ENCODE assay signal across 16 cellular contexts in the genomic region with DNA sequence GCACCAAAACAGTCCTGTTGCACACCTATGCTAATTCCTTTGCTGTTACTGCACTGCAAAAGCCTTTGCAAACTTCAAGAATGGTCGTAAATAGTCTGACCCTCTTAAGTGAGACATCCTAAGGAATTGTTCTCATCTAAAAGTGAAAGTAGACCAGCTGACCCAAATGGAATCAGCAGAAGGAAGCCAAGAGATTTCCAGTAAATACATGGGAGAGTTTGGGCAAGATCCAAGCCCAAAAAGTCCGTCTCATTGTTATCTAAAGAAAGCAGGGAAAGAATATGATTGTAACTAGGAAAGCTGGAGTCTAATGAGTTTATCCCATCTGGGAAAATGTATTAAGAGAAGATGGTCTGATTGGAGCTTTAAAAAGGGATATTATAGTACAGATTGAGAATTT. TPM values are rescaled to one million over a fixed set of nuclear protein-coding genes. Genes with fewer than 3 reads are reported as not detected.
DNase-seq lines count a peak whose midpoint lies in the region; ATAC-seq and TF ChIP-seq lines count a peak whose summit lies in the region.
"Had no signal": no experiment of that assay in that cellular context is flagged by ENCODE, and none has a peak within 500 bp of the region (broad histone marks: within the 10 kb centered on the region; RNA-seq: fewer than 3 reads in every experiment).

No MANE protein-coding gene starts in this region.

- no peak overlapping the region for H3K27ac Mint-ChIP-seq in CD4-positive, alpha-beta memory T cell
- H3K27ac Mint-ChIP-seq: stimulated activated effector memory CD8-positive, alpha-beta T cell treated with anti-CD3 and anti-CD28 coated beads, Interleukin-12 subunit alpha, Interleukin-12 subunit beta, amount 100 ng/mL, for 72 hours had no signal

- no peak for ATAC-seq in GM21447 (IDR thresholded peaks at IDR 0.05; ENCODE audit: unreplicated experiment)
- ATAC-seq: esophagus mucosa; stimulated activated effector memory CD8-positive, alpha-beta T cell treated with anti-CD3 and anti-CD28 coated beads, Interleukin-12 subunit alpha, Interleukin-12 subunit beta, amount 100 ng/mL, for 72 hours had no signal

- CTCF ChIA-PET in CD4-positive, alpha-beta memory T cell (lab: Charles Lee; ENCODE audit: partially characterized antibody): no interaction called here

- DNase-seq in M059J (ENCODE audit: low read depth) (peak; percentile 52), coronary artery (ENCODE audit: low spot score) (no peak), SHP77 treated with DMSO at 0.1 percent for 48 hours (lab: John Stamatoyannopoulos, UW) (no peak), MV-4-11 (lab: John Stamatoyannopoulos, UW) (no peak)
- no peak for DNase-seq in CD4-positive, alpha-beta memory T cell
- DNase-seq: COR-L47; NCI-H2029 treated with DMSO at 0.1 percent for 48 hours; stimulated activated CD4-positive, alpha-beta T cell treated with anti-CD3 and anti-CD28 coated beads, Interleukin-2, amount 100 ng/mL, for 24 hours had no signal

- intact Hi-C loops in CD4-positive, alpha-beta memory T cell (cut with micrococcal nuclease): no loop called here

- H3K27ac ChIP-seq in coronary artery (peak overlapping the region; percentile 22 to 52), liver (ENCODE audit: low read depth in 1 of 2, low read length in 2 of 2) (no peak overlapping the region), subcutaneous abdominal adipose tissue (ENCODE audit: low read depth, low read length) (peak overlapping the region; percentile 27)
- H3K27ac ChIP-seq in CD4-positive, alpha-beta memory T cell (ENCODE audit: low read depth, low read length): no peak overlapping the region
- H3K27ac ChIP-seq: cardiac muscle cell, KMS-11 had no signal

- TF ChIP-seq CTCF in coronary artery (IDR thresholded peaks at IDR 0.05): no peak
- no peak for TF ChIP-seq CTCF in liver (IDR thresholded peaks at IDR 0.05; ENCODE audit: low read depth, low read length, missing input control)

- no peak overlapping the region for H3K4me3 Mint-ChIP-seq in CD4-positive, alpha-beta memory T cell
- H3K4me3 Mint-ChIP-seq: neural crest cell; stimulated activated effector memory CD8-positive, alpha-beta T cell treated with anti-CD3 and anti-CD28 coated beads, Interleukin-12 subunit alpha, Interleukin-12 subunit beta, amount 100 ng/mL, for 72 hours had no signal

- TF ChIP-seq RAD21 in liver (IDR thresholded peaks at IDR 0.05): peak in 1 of 2 donors; percentile 14

- peak overlapping the region; percentile 59 for H3K4me3 ChIP-seq in coronary artery
- no peak overlapping the region for H3K4me3 ChIP-seq in liver (ENCODE audit: low read depth in 1 of 3, low read length in 3 of 3)
- H3K4me3 ChIP-seq in subcutaneous abdominal adipose tissue (ENCODE audit: low read depth in 1 of 5, low read length in 5 of 5): peak overlapping the region in 3 of 5 donors; percentile 16 to 35 (median 25)
- no peak overlapping the region for H3K4me3 ChIP-seq in CD4-positive, alpha-beta memory T cell (ENCODE audit: low read length in 2 of 2)
- H3K4me3 ChIP-seq: cardiac muscle cell had no signal

- no peak overlapping the region for H3K9ac ChIP-seq in liver (ENCODE audit: low read depth in 1 of 2, low read length in 2 of 2)
- H3K9ac ChIP-seq in subcutaneous abdominal adipose tissue (ENCODE audit: low read length in 5 of 5): no peak overlapping the region
- H3K9ac ChIP-seq: KMS-11 had no signal

- H3K4me1 ChIP-seq in liver (ENCODE audit: control insufficient read depth in 4 of 4, insufficient read depth in 4 of 4, low read length in 3 of 4) (no peaks in the 10 kb centered on the region), subcutaneous abdominal adipose tissue (ENCODE audit: control insufficient read depth in 5 of 5, insufficient read depth in 5 of 5, low read length in 5 of 5) (peaks cover 0 to 12% (median 9%) of the 10 kb centered on the region in 5 donors)
- no peaks in the 10 kb centered on the region for H3K4me1 ChIP-seq in CD4-positive, alpha-beta memory T cell (ENCODE audit: insufficient read depth, low read length)

- WGBS in liver: 66% methylated on average over 2 of the region's 2 CpGs

- H3K9me3 ChIP-seq in liver (ENCODE audit: control insufficient read depth in 4 of 4, low read length in 3 of 4) (no peaks in the 10 kb centered on the region), subcutaneous abdominal adipose tissue (ENCODE audit: control insufficient read depth in 5 of 5, low read length in 5 of 5) (peaks cover 0 to 3% (median 0%) of the 10 kb centered on the region in 5 donors)
- H3K9me3 ChIP-seq in CD4-positive, alpha-beta memory T cell (ENCODE audit: control insufficient read depth in 1 of 2, low read length in 2 of 2): no peaks in the 10 kb centered on the region

- no peaks in the 10 kb centered on the region for H3K9me3 Mint-ChIP-seq in CD4-positive, alpha-beta memory T cell
- H3K9me3 Mint-ChIP-seq: stimulated activated effector memory CD8-positive, alpha-beta T cell treated with anti-CD3 and anti-CD28 coated beads, Interleukin-12 subunit alpha, Interleukin-12 subunit beta, amount 100 ng/mL, for 72 hours had no signal

- peaks cover 0 to 2% of the 10 kb centered on the region in 2 donors for H3K27me3 Mint-ChIP-seq in CD4-positive, alpha-beta memory T cell

- H3K36me3 ChIP-seq in liver (ENCODE audit: control insufficient read depth in 4 of 4, insufficient read depth in 3 of 4, low read depth in 1 of 4, low read length in 3 of 4) (no peaks in the 10 kb centered on the region), subcutaneous abdominal adipose tissue (ENCODE audit: control insufficient read depth in 5 of 5, insufficient read depth in 5 of 5, low read length in 5 of 5) (no peaks in the 10 kb centered on the region)
- H3K36me3 ChIP-seq in CD4-positive, alpha-beta memory T cell (ENCODE audit: insufficient read depth, low read length): no peaks in the 10 kb centered on the region
- H3K36me3 ChIP-seq: cardiac muscle cell had no signal

- no peaks in the 10 kb centered on the region for H3K36me3 Mint-ChIP-seq in CD4-positive, alpha-beta memory T cell
- H3K36me3 Mint-ChIP-seq: stimulated activated effector memory CD8-positive, alpha-beta T cell treated with anti-CD3 and anti-CD28 coated beads, Interleukin-12 subunit alpha, Interleukin-12 subunit beta, amount 100 ng/mL, for 72 hours had no signal

- POLR2A ChIA-PET in CD4-positive, alpha-beta memory T cell (lab: Charles Lee; ENCODE audit: partially characterized antibody): no interaction called here

- H3K27me3 ChIP-seq in liver (ENCODE audit: control insufficient read depth in 4 of 4, insufficient read depth in 4 of 4, low read length in 3 of 4) (no peaks in the 10 kb centered on the region), subcutaneous abdominal adipose tissue (ENCODE audit: control insufficient read depth in 5 of 5, insufficient read depth in 4 of 5, low read length in 5 of 5) (no peaks in the 10 kb centered on the region)
- no peaks in the 10 kb centered on the region for H3K27me3 ChIP-seq in CD4-positive, alpha-beta memory T cell (ENCODE audit: insufficient read depth, low read length)
- H3K27me3 ChIP-seq: cardiac muscle cell had no signal

- H3K4me1 Mint-ChIP-seq in CD4-positive, alpha-beta memory T cell: peaks cover 0 to 2% (median under 1%) of the 10 kb centered on the region in 4 donors

TF ChIP-seq in liver, 16 proteins besides CTCF, POLR2A, EP300 and RAD21:
- TF ChIP-seq, protein P1, sequence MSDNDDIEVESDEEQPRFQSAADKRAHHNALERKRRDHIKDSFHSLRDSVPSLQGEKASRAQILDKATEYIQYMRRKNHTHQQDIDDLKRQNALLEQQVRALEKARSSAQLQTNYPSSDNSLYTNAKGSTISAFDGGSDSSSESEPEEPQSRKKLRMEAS (IDR thresholded peaks at IDR 0.05): no peak
- peak; percentile 30 for TF ChIP-seq NR2F2 (IDR thresholded peaks at IDR 0.05)
TF ChIP-seq in liver: peak in this region for 1.

RNA-seq across cellular contexts. Expression of a gene that starts 43.0 kb away (rescaled TPM):
- 16.9 and 20.4 TPM in 2 replicates for total RNA-seq in M059J (2014; rRNA removed; shearing (Covaris generic))
- 10 to 100 TPM in 1 of 2 donors, 1 to 10 TPM in 1; 6.0 to 27.2 TPM for total RNA-seq in liver
- polyA plus RNA-seq in liver: 1 to 10 TPM; 2.7 to 6.3 TPM
- 10 to 100 TPM; 16.6 to 17.6 TPM for total RNA-seq in CD4-positive, alpha-beta memory T cell
- 1 to 10 TPM in 1 of 2 donors, under 1 TPM in 1; 0.47 to 7.2 TPM for polyA plus RNA-seq in CD4-positive, alpha-beta memory T cell

Comparison
In these comparisons a context has a peak if more than half of its experiments do, and no peak if none do; other contexts are left out.
1. H3K27ac ChIP-seq: peak in coronary artery (2 of 2) and subcutaneous abdominal adipose tissue (single experiment); none in liver (0 of 2) and CD4-positive, alpha-beta memory T cell (single experiment).
2. H3K4me3 ChIP-seq: peak in coronary artery (single experiment) and subcutaneous abdominal adipose tissue (3 of 5); none in liver (0 of 3) and CD4-positive, alpha-beta memory T cell (0 of 2).